ENCODE assay signal across 10 cellular contexts in genomic region chr14:100524933-100525243, GRCh38.
DNase-seq lines count a peak whose midpoint lies in the region; ATAC-seq lines count a peak whose summit lies in the region.
"Had no signal": no experiment of that assay in that cellular context is flagged by ENCODE, and none has a peak within 500 bp of the region (broad histone marks: within the 10 kb centered on the region; RNA-seq: fewer than 3 reads in every experiment).

No MANE protein-coding gene starts in this region.

- H3K79me1 ChIP-seq in mesendoderm (ENCODE audit: low read length): no peaks in the 10 kb centered on the region

- H3K56ac ChIP-seq in mesendoderm (ENCODE audit: low read length): no peak overlapping the region

- H3K4me1 Mint-ChIP-seq in activated T-helper 2 cell treated with anti-CD3 and anti-CD28 coated beads, Interferon-gamma antibody, Interleukin-2, Interleukin-4, amounts not matched to agents 10 μg/mL and 5 μg/mL and 100 μg/mL, durations not matched to agents 14 hours and 24 hours and 36 hours (ENCODE audit: low read depth): no peaks in the 10 kb centered on the region

- H3K27me3 ChIP-seq in mesendoderm (ENCODE audit: insufficient read depth, low read length, poor library complexity): no peaks in the 10 kb centered on the region

- no peak overlapping the region for H2BK120ac ChIP-seq in mesendoderm (ENCODE audit: low read depth, low read length)

- H3K4me1 ChIP-seq in mesendoderm (ENCODE audit: control insufficient read depth, low read depth, low read length): no peaks in the 10 kb centered on the region

- no peaks in the 10 kb centered on the region for H3K27me3 Mint-ChIP-seq in activated T-helper 2 cell treated with anti-CD3 and anti-CD28 coated beads, Interferon-gamma antibody, Interleukin-2, Interleukin-4, amounts not matched to agents 10 μg/mL and 5 μg/mL and 100 μg/mL, durations not matched to agents 14 hours and 24 hours and 36 hours (ENCODE audit: low read depth)
- H3K27me3 Mint-ChIP-seq: dendritic cell treated with granulocyte-macrophage colony-stimulating factor and Interleukin-4, amounts not matched to agents 40 ng/mL and 50 ng/mL, for 4 days had no signal

- H3K27ac ChIP-seq in mesendoderm (ENCODE audit: low read depth, low read length): no peak overlapping the region

- no peaks in the 10 kb centered on the region for H3K36me3 Mint-ChIP-seq in activated T-helper 2 cell treated with anti-CD3 and anti-CD28 coated beads, Interferon-gamma antibody, Interleukin-2, Interleukin-4, amounts not matched to agents 10 μg/mL and 5 μg/mL and 100 μg/mL, durations not matched to agents 14 hours and 24 hours and 36 hours (ENCODE audit: low read depth)

- H3K4ac ChIP-seq in mesendoderm (ENCODE audit: low read depth, low read length): no peak overlapping the region

- no peak overlapping the region for H3K23ac ChIP-seq in mesendoderm (ENCODE audit: low read length)

- intact Hi-C loops in activated T-helper 2 cell treated with anti-CD3 and anti-CD28 coated beads, Interferon-gamma antibody, Interleukin-2, Interleukin-4, amounts not matched to agents 10 μg/mL and 5 μg/mL and 100 μg/mL, durations not matched to agents 14 hours and 24 hours and 36 hours (cut with micrococcal nuclease): no loop called here

- no CpG with 5 or more reads among the region's 8 CpGs for WGBS in mesendoderm (ENCODE audit: extremely low coverage, insufficient coverage, low lambda C conversion rate)

- no peak overlapping the region for H4K5ac ChIP-seq in mesendoderm (ENCODE audit: low read length)

- no peak overlapping the region for H3K4me3 ChIP-seq in mesendoderm (ENCODE audit: low read length)

- no peak overlapping the region for H4K8ac ChIP-seq in mesendoderm (ENCODE audit: low read depth, low read length)

- H2BK15ac ChIP-seq in mesendoderm (replicated peaks; ENCODE audit: low read depth): no peak overlapping the region

- H3K18ac ChIP-seq in mesendoderm (ENCODE audit: low read length): no peak overlapping the region

- H3K9me3 Mint-ChIP-seq in activated T-helper 2 cell treated with anti-CD3 and anti-CD28 coated beads, Interferon-gamma antibody, Interleukin-2, Interleukin-4, amounts not matched to agents 10 μg/mL and 5 μg/mL and 100 μg/mL, durations not matched to agents 14 hours and 24 hours and 36 hours: no peaks in the 10 kb centered on the region
- H3K9me3 Mint-ChIP-seq: dendritic cell treated with granulocyte-macrophage colony-stimulating factor and Interleukin-4, amounts not matched to agents 40 ng/mL and 50 ng/mL, for 4 days had no signal

- H3K4me3 Mint-ChIP-seq in activated T-helper 2 cell treated with anti-CD3 and anti-CD28 coated beads, Interferon-gamma antibody, Interleukin-2, Interleukin-4, amounts not matched to agents 10 μg/mL and 5 μg/mL and 100 μg/mL, durations not matched to agents 14 hours and 24 hours and 36 hours (ENCODE audit: low read depth): no peak overlapping the region
- H3K4me3 Mint-ChIP-seq: dendritic cell treated with granulocyte-macrophage colony-stimulating factor and Interleukin-4, amounts not matched to agents 40 ng/mL and 50 ng/mL, for 4 days had no signal

- DNase-seq in D341Med (ENCODE audit: low spot score): peak; percentile 79
- DNase-seq in HuH-7 (ENCODE audit: low spot score): peak; percentile 61
- DNase-seq in activated T-helper 2 cell treated with anti-CD3 and anti-CD28 coated beads, Interferon-gamma antibody, Interleukin-2, Interleukin-4, amounts not matched to agents 10 μg/mL and 5 μg/mL and 100 μg/mL, durations not matched to agents 14 hours and 24 hours and 36 hours (ENCODE audit: low spot score): peak; percentile 8
- DNase-seq in mesendoderm: peak; percentile 45
- DNase-seq in GDM1 (lab: John Stamatoyannopoulos, UW): no peak
- DNase-seq in hepatic stellate cell (ENCODE audit: low spot score): no peak
- no peak for DNase-seq in NCI-H1092 (lab: John Stamatoyannopoulos, UW)

- H3K36me3 ChIP-seq in mesendoderm (ENCODE audit: control insufficient read depth, insufficient read depth, low read length): no peaks in the 10 kb centered on the region

- H2AK5ac ChIP-seq in mesendoderm (ENCODE audit: low read length): no peak overlapping the region

- H2BK5ac ChIP-seq in mesendoderm (ENCODE audit: low read length): no peak overlapping the region

- no peak overlapping the region for H3K4me2 ChIP-seq in mesendoderm (ENCODE audit: low read length)

- H3K79me2 ChIP-seq in mesendoderm (ENCODE audit: control insufficient read depth, insufficient read depth, low read length): no peaks in the 10 kb centered on the region

- no peak for ATAC-seq in GM19397 (IDR thresholded peaks at IDR 0.05; ENCODE audit: unreplicated experiment)
- ATAC-seq: SK-N-SH treated with all-trans-retinoic acid at 6 μM for 48 hours had no signal

- H3K27ac Mint-ChIP-seq in activated T-helper 2 cell treated with anti-CD3 and anti-CD28 coated beads, Interferon-gamma antibody, Interleukin-2, Interleukin-4, amounts not matched to agents 10 μg/mL and 5 μg/mL and 100 μg/mL, durations not matched to agents 14 hours and 24 hours and 36 hours: no peak overlapping the region
- H3K27ac Mint-ChIP-seq: dendritic cell treated with granulocyte-macrophage colony-stimulating factor and Interleukin-4, amounts not matched to agents 40 ng/mL and 50 ng/mL, for 4 days had no signal

- H3K9ac ChIP-seq in mesendoderm (ENCODE audit: low read length): no peak overlapping the region

Comparison
In these comparisons a context has a peak if more than half of its experiments do, and no peak if none do; other contexts are left out.
1. DNase-seq: peak in D341Med (single experiment), HuH-7 (single experiment), activated T-helper 2 cell treated with anti-CD3 and anti-CD28 coated beads, Interferon-gamma antibody, Interleukin-2, Interleukin-4, amounts not matched to agents 10 μg/mL and 5 μg/mL and 100 μg/mL, durations not matched to agents 14 hours and 24 hours and 36 hours (single experiment) and mesendoderm (single experiment); none in GDM1 (single experiment), hepatic stellate cell (single experiment) and NCI-H1092 (single experiment).